8 cellular contexts compared by ENCODE assay signal in the genomic region with DNA sequence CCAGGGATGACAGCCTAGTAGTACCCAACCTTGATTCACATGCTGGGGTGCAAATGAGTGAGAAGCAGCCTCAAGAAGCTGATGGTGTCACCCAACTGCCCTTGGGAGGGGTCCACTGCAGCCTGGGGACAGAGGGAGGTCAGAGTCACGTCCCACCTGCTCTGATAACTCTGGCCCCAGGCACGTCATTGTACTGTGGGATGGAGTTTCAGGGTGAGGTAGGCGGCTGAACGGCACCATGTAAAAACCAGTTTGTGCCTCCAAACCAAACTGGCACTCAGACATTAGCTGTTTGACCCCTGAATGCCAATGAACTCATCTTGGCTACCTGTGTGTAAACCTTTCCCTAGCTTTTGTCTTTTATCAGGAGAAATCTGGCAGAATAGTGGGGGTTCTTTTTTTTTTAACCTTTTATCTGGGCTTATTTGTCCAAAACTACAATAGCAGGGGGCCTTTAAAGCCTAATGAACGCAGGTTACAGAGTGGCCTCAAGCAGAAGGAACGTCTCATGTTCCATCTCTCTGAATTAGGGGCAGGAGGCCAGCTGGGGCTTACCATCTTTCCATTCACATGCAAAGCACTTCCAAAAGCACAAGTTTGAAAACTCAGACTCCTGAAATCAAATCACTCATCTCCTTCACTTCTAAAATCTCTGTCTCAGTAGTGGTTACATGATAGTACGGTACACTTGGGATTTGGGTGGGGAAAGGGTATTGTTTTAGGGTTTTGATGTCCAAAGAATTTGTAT.
DNase-seq lines count a peak whose midpoint lies in the region; ATAC-seq, FAIRE-seq and TF ChIP-seq lines count a peak whose summit lies in the region.

No MANE protein-coding gene starts in this region.

- H3K9me2 ChIP-seq in PC-3 (replicated peaks; ENCODE audit: low read length) = no peaks in the 10 kb centered on the region

- peak overlapping the region; percentile 36 for H3K4me3 ChIP-seq in HFF-Myc (replicated peaks; ENCODE audit: low read depth, low read length)
- H3K4me3 ChIP-seq in PC-3 (ENCODE audit: low read length) = peak overlapping the region; percentile 64; the same call in 1 of the 2 replicates
- H3K4me3 ChIP-seq in iPS-15b (ENCODE audit: low read depth, low read length) = no peak overlapping the region
- H3K4me3 ChIP-seq in uterus = no peak overlapping the region

- no peak overlapping the region for H2AFZ ChIP-seq in PC-3 (ENCODE audit: low read length)

- H3K4me1 ChIP-seq in PC-3 (ENCODE audit: insufficient read depth, low read length) (peaks cover 26% of the 10 kb centered on the region), iPS-15b (ENCODE audit: control insufficient read depth, insufficient read depth, low read length) (peaks cover 51% of the 10 kb centered on the region), uterus (peaks cover 0 to 11% of the 10 kb centered on the region in 2 donors)

- DNase-seq in GM12892 (ENCODE audit: insufficient read length) (no peak), HFF-Myc (ENCODE audit: extremely low read depth, low read depth) (no peak), PC-3 (no peak), uterus (no peak), COLO829 (ENCODE audit: low spot score) (no peak), NOMO-1 treated with dmso at 0.1 percent for 144 hours (lab: John Stamatoyannopoulos, UW; ENCODE audit: unreplicated experiment) (no peak)

- H3K9ac ChIP-seq in PC-3 (ENCODE audit: low read length) (no peak overlapping the region), iPS-15b (ENCODE audit: low read depth, low read length) (peak overlapping the region; percentile 8)

- H3K9me3 ChIP-seq in PC-3 (ENCODE audit: low read length) (no peaks in the 10 kb centered on the region), iPS-15b (ENCODE audit: control insufficient read depth, insufficient read depth, low read length) (no peaks in the 10 kb centered on the region), uterus (no peaks in the 10 kb centered on the region)

- H3K36me3 ChIP-seq in PC-3 (ENCODE audit: low read depth, low read length) = no peaks in the 10 kb centered on the region
- H3K36me3 ChIP-seq in iPS-15b (ENCODE audit: control insufficient read depth, insufficient read depth, low read length) = peaks cover 5% of the 10 kb centered on the region
- no peaks in the 10 kb centered on the region for H3K36me3 ChIP-seq in uterus

- peaks cover 5% of the 10 kb centered on the region for H3F3A ChIP-seq in PC-3 (ENCODE audit: low read length, unreplicated experiment)

- peak overlapping the region; percentile 85; the same call in 1 of the 2 replicates for H3K4me2 ChIP-seq in PC-3 (ENCODE audit: low read length)

- no peak for TF ChIP-seq CTCF in HFF-Myc (IDR thresholded peaks at IDR 0.05; ENCODE audit: low read depth, low read length, missing control alignments)
- TF ChIP-seq CTCF in PC-3 (conservative IDR thresholded peaks at IDR 0.05; ENCODE audit: low read depth, low read length) = no peak
- no peak for TF ChIP-seq CTCF in uterus (IDR thresholded peaks at IDR 0.05)

- no TSS peak for BruUV-seq in PC-3 (replicated peaks; lab: Mats Ljungman, UMichigan)

- CTCF ChIA-PET in PC-3 (lab: Charles Lee) = no interaction called here

- H3K27ac ChIP-seq in PC-3 (ENCODE audit: low read length) = peak overlapping the region; percentile 94
- peak overlapping the region; percentile 64 to 75 for H3K27ac ChIP-seq in uterus

- ATAC-seq in PC-3 (no peak), HG03378 (IDR thresholded peaks at IDR 0.05; ENCODE audit: unreplicated experiment) (no peak)

- H3K27me3 ChIP-seq in PC-3 (ENCODE audit: low read length) (no peaks in the 10 kb centered on the region), iPS-15b (ENCODE audit: control insufficient read depth, insufficient read depth, low read length) (no peaks in the 10 kb centered on the region), uterus (no peaks in the 10 kb centered on the region)

- peak; percentile 70 for FAIRE-seq in GM12892 (lab: Jason Lieb, UNC)

- H3K79me2 ChIP-seq in PC-3 (ENCODE audit: low read length) = no peaks in the 10 kb centered on the region

- intact Hi-C loops in PC-3 (cut with micrococcal nuclease) (loop anchor here (1.0 to 5.0 kb wide), 2 partner anchors 43 to 121 kb away; no protein-coding TSS in a partner anchor), uterus (cut with DNase I; ENCODE audit: low total_unique reads) (no loop called here)

- POLR2A ChIA-PET in PC-3 (lab: Charles Lee; ENCODE audit: unreplicated experiment) = no interaction called here

- no peak; the same call in 1 of the 2 replicates for TF ChIP-seq POLR2A in GM12892 (IDR thresholded peaks at IDR 0.05; ENCODE audit: low read depth, low read length)
- no peak for TF ChIP-seq POLR2A in uterus (IDR thresholded peaks at IDR 0.05)

- H4K20me1 ChIP-seq in PC-3 (ENCODE audit: low read length) = no peaks in the 10 kb centered on the region

Comparison
In these comparisons a context has a peak if more than half of its experiments do, and no peak if none do; other contexts are left out.
1. H3K4me3 ChIP-seq: peak in HFF-Myc (single experiment) and PC-3 (single experiment); none in iPS-15b (single experiment) and uterus (0 of 2).